12 cellular contexts compared by ENCODE assay signal in the genomic region with DNA sequence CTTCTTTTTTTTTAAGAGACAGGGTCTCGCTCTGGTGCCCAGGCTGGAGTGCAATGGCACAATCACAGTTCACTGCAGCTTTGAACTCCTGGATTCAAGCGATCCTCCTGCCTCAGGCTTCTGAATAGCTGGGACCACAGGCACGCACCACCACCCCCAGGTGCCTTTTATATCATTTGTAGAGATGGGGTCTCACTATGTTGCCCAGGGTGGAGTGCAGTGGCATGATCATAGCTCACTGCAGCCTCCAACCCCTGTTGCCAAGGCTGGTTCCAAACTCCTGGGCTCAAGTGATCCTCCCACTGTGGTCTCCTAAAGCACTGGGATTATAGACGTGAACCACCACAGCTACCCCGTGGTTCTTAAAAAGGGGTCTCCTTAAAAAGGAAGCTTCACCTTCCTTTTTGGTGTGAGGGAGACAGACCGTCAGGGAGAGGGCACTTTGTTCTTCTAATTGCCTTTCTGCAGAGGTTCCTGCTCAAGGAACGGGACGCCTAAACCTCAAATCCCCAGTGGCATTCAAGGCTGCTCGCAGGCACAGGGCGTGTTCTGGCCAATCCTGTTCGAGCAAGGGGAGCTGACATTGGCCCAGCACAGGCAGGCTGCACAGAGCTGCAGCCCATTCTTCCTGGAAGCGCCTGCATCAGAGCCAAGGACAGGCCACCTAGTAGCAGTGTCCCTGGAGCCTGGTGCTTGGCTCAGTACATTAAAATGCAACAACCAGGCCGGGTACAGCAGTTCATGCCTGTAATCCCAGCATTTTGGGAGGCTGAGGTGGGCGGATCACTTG.
DNase-seq lines count a peak whose midpoint lies in the region; ATAC-seq and TF ChIP-seq lines count a peak whose summit lies in the region.
"Had no signal": no experiment of that assay in that cellular context is flagged by ENCODE, and none has a peak within 500 bp of the region (broad histone marks: within the 10 kb centered on the region; RNA-seq: fewer than 3 reads in every experiment).

No MANE protein-coding gene starts in this region.

- intact Hi-C loops in left cardiac atrium (cut with DNase I) (no loop called here), sigmoid colon (cut with DNase I) (no loop called here), left lung (cut with DNase I) (no loop called here)

- H3K36me3 ChIP-seq in sigmoid colon (no peaks in the 10 kb centered on the region), left lung (no peaks in the 10 kb centered on the region)

- WGBS in sigmoid colon, 2 donors: 47 to 53% methylated on average over 14 of the region's 14 CpGs

- ATAC-seq in left cardiac atrium (peak; percentile 79), HG02981 (IDR thresholded peaks at IDR 0.05; ENCODE audit: unreplicated experiment) (no peak), HG03571 (IDR thresholded peaks at IDR 0.05; ENCODE audit: unreplicated experiment) (no peak), left lung (no peak)
- ATAC-seq in activated T-cell treated with anti-CD3 and anti-CD28 coated beads, Interleukin-2, amount 50 U/mL, for 4 hours: no peak
- ATAC-seq: GM12878 had no signal

- TF ChIP-seq POLR2A in sigmoid colon (IDR thresholded peaks at IDR 0.05): no peak

- H3K4me3 Mint-ChIP-seq in activated T-cell treated with anti-CD3 and anti-CD28 coated beads, Interleukin-2, amount 50 U/mL, for 4 hours: no peak overlapping the region

- no peak overlapping the region for H3K4me3 ChIP-seq in sigmoid colon
- H3K4me3 ChIP-seq in left lung: no peak overlapping the region
- H3K4me3 ChIP-seq: GM12878, SK-N-MC had no signal

- peaks cover 0 to 31% (median 24%) of the 10 kb centered on the region in 4 donors for H3K4me1 ChIP-seq in sigmoid colon
- peaks cover 0 to 20% of the 10 kb centered on the region in 2 donors for H3K4me1 ChIP-seq in left lung

- no peak for TF ChIP-seq EP300 in sigmoid colon (IDR thresholded peaks at IDR 0.05)

- no peaks in the 10 kb centered on the region for H3K4me1 Mint-ChIP-seq in activated T-cell treated with anti-CD3 and anti-CD28 coated beads, Interleukin-2, amount 50 U/mL, for 4 hours (ENCODE audit: low read depth)

- TF ChIP-seq CTCF in sigmoid colon (IDR thresholded peaks at IDR 0.05): no peak
- TF ChIP-seq CTCF in left lung (IDR thresholded peaks at IDR 0.05): no peak

- peak overlapping the region; percentile 12 to 85 (median 76) for H3K27ac ChIP-seq in sigmoid colon
- no peak overlapping the region for H3K27ac ChIP-seq in left lung
- H3K27ac ChIP-seq: SK-N-MC had no signal

- no peaks in the 10 kb centered on the region for H3K9me3 Mint-ChIP-seq in activated T-cell treated with anti-CD3 and anti-CD28 coated beads, Interleukin-2, amount 50 U/mL, for 4 hours

- H3K27me3 ChIP-seq in sigmoid colon: no peaks in the 10 kb centered on the region
- peaks cover 0 to 13% of the 10 kb centered on the region in 2 donors for H3K27me3 ChIP-seq in left lung

- peaks cover 32% of the 10 kb centered on the region for H3K27me3 Mint-ChIP-seq in activated T-cell treated with anti-CD3 and anti-CD28 coated beads, Interleukin-2, amount 50 U/mL, for 4 hours (ENCODE audit: low read depth)

- H3K9me3 ChIP-seq in sigmoid colon (no peaks in the 10 kb centered on the region), left lung (no peaks in the 10 kb centered on the region)

- no peaks in the 10 kb centered on the region for H3K36me3 Mint-ChIP-seq in activated T-cell treated with anti-CD3 and anti-CD28 coated beads, Interleukin-2, amount 50 U/mL, for 4 hours (ENCODE audit: insufficient read depth)

- DNase-seq in GM03348 (ENCODE audit: low spot score) (peak; percentile 83), UCSD-AML1 (lab: John Stamatoyannopoulos, UW; ENCODE audit: unreplicated experiment) (peak; percentile 41), left cardiac atrium (peak; percentile 85), sigmoid colon (peak; percentile 90), left lung (no peak)
- DNase-seq in activated T-cell treated with anti-CD3 and anti-CD28 coated beads, Interleukin-2, amount 50 U/mL, for 4 hours: no peak
- DNase-seq: NCI-H1417 treated with DMSO at 0.1 percent for 48 hours, occipital lobe had no signal

Comparison
In these comparisons a context has a peak if more than half of its experiments do, and no peak if none do; other contexts are left out.
1. DNase-seq: peak in GM03348 (single experiment), UCSD-AML1 (single experiment), left cardiac atrium (single experiment) and sigmoid colon (single experiment); none in activated T-cell treated with anti-CD3 and anti-CD28 coated beads, Interleukin-2, amount 50 U/mL, for 4 hours (single experiment) and left lung (0 of 2).
2. ATAC-seq: peak in left cardiac atrium (2 of 2); none in HG02981 (single experiment), activated T-cell treated with anti-CD3 and anti-CD28 coated beads, Interleukin-2, amount 50 U/mL, for 4 hours (0 of 2), HG03571 (single experiment) and left lung (single experiment).
3. H3K27ac ChIP-seq: peak in sigmoid colon (4 of 4); none in left lung (0 of 2).